ENCODE assay signal across 1 cellular context in genomic region chrX:100449696-100450606, GRCh38.
TF ChIP-seq lines count a peak whose summit lies in the region.

No MANE protein-coding gene starts in this region.

TF ChIP-seq in WTC11, 78 proteins besides CTCF, POLR2A, EP300 and RAD21 (continued from another document):
- no peak for TF ChIP-seq AFF4 (CRISPR knock-in tag; IDR thresholded peaks at IDR 0.05; ENCODE audit: borderline replicate concordance)
